34 cellular contexts compared by ENCODE assay signal in the genomic region with DNA sequence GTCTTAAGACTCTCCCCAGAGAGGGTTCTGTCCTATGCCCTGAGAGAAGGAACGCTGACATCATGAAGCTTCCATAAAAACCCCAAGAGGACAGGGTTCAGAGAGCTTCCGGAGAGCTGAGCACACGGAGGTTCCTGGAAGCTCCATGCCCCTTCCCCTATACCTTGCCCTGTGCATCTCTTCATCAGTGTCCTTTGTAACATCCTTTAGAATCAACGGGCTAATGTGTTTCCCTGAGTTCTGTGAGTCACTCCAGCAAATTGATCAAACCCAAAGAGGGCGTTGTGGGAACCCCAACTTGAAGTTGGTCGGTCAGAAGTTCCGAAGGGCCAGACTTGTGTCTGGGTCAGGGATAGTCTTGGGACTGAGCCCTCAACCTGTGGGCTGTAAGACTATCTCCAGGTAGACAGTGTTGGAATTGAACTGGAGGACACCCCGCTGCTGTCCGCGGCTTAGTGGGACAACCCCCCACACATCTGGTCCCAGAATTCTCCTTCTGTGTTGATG. TPM values are rescaled to one million over a fixed set of nuclear protein-coding genes. Genes with fewer than 3 reads are reported as not detected.
DNase-seq lines count a peak whose midpoint lies in the region; ATAC-seq and TF ChIP-seq lines count a peak whose summit lies in the region.
"Had no signal": no experiment of that assay in that cellular context is flagged by ENCODE, and none has a peak within 500 bp of the region (broad histone marks: within the 10 kb centered on the region; RNA-seq: fewer than 3 reads in every experiment).

No MANE protein-coding gene starts in this region.

- no peak overlapping the region for H3K4me2 ChIP-seq in trophoblast cell (ENCODE audit: low read length)
- H3K4me2 ChIP-seq: A549, GM23338 had no signal

- H3K27me3 ChIP-seq in trophoblast cell (ENCODE audit: insufficient read depth, low read length) (no peaks in the 10 kb centered on the region), aorta (ENCODE audit: control insufficient read depth in 1 of 2, insufficient read depth in 2 of 2, low read length in 1 of 2) (no peaks in the 10 kb centered on the region)
- H3K27me3 ChIP-seq: ovary, uterus had no signal

- peak overlapping the region; percentile 38 for H2BK120ac ChIP-seq in trophoblast cell (ENCODE audit: insufficient read depth, low read length, poor library complexity)

- no peak overlapping the region for H3K18ac ChIP-seq in trophoblast cell (ENCODE audit: low read length)

- peaks cover 47% of the 10 kb centered on the region for H3K4me1 Mint-ChIP-seq in activated CD4-positive, alpha-beta memory T cell treated with anti-CD3 and anti-CD28 coated beads for 36 hours (ENCODE audit: low read depth)
- H3K4me1 Mint-ChIP-seq: GM23338 had no signal

- H3K4me1 ChIP-seq in trophoblast cell (ENCODE audit: control insufficient read depth in 1 of 2, insufficient read depth in 2 of 2, low read length in 2 of 2) (peaks cover 11 to 24% of the 10 kb centered on the region in 2 experiments), aorta (ENCODE audit: control insufficient read depth in 1 of 2, insufficient read depth in 2 of 2, low read length in 2 of 2) (no peaks in the 10 kb centered on the region)
- H3K4me1 ChIP-seq: A549, uterus had no signal

- H4K8ac ChIP-seq in trophoblast cell (ENCODE audit: low read depth, low read length), result peak overlapping the region; percentile 22

- WGBS in trophoblast cell (ENCODE audit: extremely low coverage, insufficient coverage, insufficient read length), result no CpG with 5 or more reads among the region's 10 CpGs
- 90 to 92% methylated on average over 10 of the region's 10 CpGs for WGBS in aorta, 2 donors

- H2BK12ac ChIP-seq in trophoblast cell (ENCODE audit: low read length), result peak overlapping the region; percentile 79

- CTCF ChIA-PET in activated CD4-positive, alpha-beta memory T cell treated with anti-CD3 and anti-CD28 coated beads for 36 hours (lab: Charles Lee), result interaction anchor here (1.1 to 4.5 kb wide), 5 partner anchors 24 to 102 kb away, joined by 3 to 30 read pairs (median 3); partner anchors contain the start of gene GPR55

- peak overlapping the region; percentile 56 for H3K14ac ChIP-seq in trophoblast cell (ENCODE audit: low read length)

- no peak overlapping the region for H3K9ac ChIP-seq in trophoblast cell (ENCODE audit: low read length)

- TF ChIP-seq CTCF in GM13977 (IDR thresholded peaks at IDR 0.05; ENCODE audit: extremely low read depth, insufficient read depth, missing control alignments), result peak; percentile 0

- POLR2A ChIA-PET in activated CD4-positive, alpha-beta memory T cell treated with anti-CD3 and anti-CD28 coated beads for 36 hours (lab: Charles Lee), result interaction anchor here (0.8 to 2.8 kb wide), 4 partner anchors 17 to 34 kb away, joined by 3 to 11 read pairs (median 4); no protein-coding TSS in a partner anchor

- no peaks in the 10 kb centered on the region for H3K79me2 ChIP-seq in trophoblast cell (ENCODE audit: control insufficient read depth, insufficient read depth, low read length, poor library complexity)

- H3K4ac ChIP-seq in trophoblast cell (ENCODE audit: low read depth, low read length), result peak overlapping the region; percentile 48

- H3K9me3 Mint-ChIP-seq in activated CD4-positive, alpha-beta memory T cell treated with anti-CD3 and anti-CD28 coated beads for 36 hours, result no peaks in the 10 kb centered on the region
- H3K9me3 Mint-ChIP-seq: activated naive CD8-positive, alpha-beta T cell treated with anti-CD3 and anti-CD28 coated beads, Interleukin-2, amount 10 ng/mL, durations not matched to agents 7 days and 5 days; CD4-positive, alpha-beta T cell; GM23338 had no signal

- H2AFZ ChIP-seq in trophoblast cell (ENCODE audit: insufficient read depth, low read length, poor library complexity), result no peak overlapping the region
- H2AFZ ChIP-seq: GM23338 had no signal

- peaks cover 28% of the 10 kb centered on the region for H3K27me3 Mint-ChIP-seq in activated CD4-positive, alpha-beta memory T cell treated with anti-CD3 and anti-CD28 coated beads for 36 hours
- H3K27me3 Mint-ChIP-seq: activated naive CD8-positive, alpha-beta T cell treated with anti-CD3 and anti-CD28 coated beads, Interleukin-2, amount 10 ng/mL, durations not matched to agents 7 days and 5 days had no signal

- H3K4me3 ChIP-seq in trophoblast cell (ENCODE audit: low read depth, low read length), result no peak overlapping the region
- H3K4me3 ChIP-seq in aorta (ENCODE audit: low read length in 2 of 2), result no peak overlapping the region
- H3K4me3 ChIP-seq: A549, coronary artery, GM23338, ovary, uterus had no signal

- H4K12ac ChIP-seq in trophoblast cell (ENCODE audit: low read depth, low read length), result no peak overlapping the region

- peaks cover 7% of the 10 kb centered on the region for H3K79me1 ChIP-seq in trophoblast cell (ENCODE audit: low read length)

- ATAC-seq in aorta (ENCODE audit: low FRiP score), result no peak
- ATAC-seq: A549, GM23338, left colon had no signal

- peak; percentile 56 for DNase-seq in activated CD8-positive, alpha-beta memory T cell treated with anti-CD3 and anti-CD28 coated beads for 24 hours
- no peak for DNase-seq in activated CD8-positive, alpha-beta memory T cell treated with anti-CD3 and anti-CD28 coated beads, Interleukin-2, amount 50 U/mL, for 4 hours
- no peak for DNase-seq in GM13977 (ENCODE audit: low spot score)
- DNase-seq in activated CD4-positive, alpha-beta memory T cell treated with anti-CD3 and anti-CD28 coated beads for 36 hours, result no peak
- no peak for DNase-seq in trophoblast cell
- DNase-seq in aorta, result no peak
- no peak for DNase-seq in C1 segment of cervical spinal cord (lab: John Stamatoyannopoulos, UW)
- DNase-seq in CD1c-positive myeloid dendritic cell (ENCODE audit: extremely low spot score), result no peak
- DNase-seq: activated CD4-positive, alpha-beta T cell treated with anti-CD3 and anti-CD28 coated beads for 1 hour; activated effector memory CD4-positive, alpha-beta T cell treated with Interleukin-2 at 50 U/mL for 16 hours; activated naive CD8-positive, alpha-beta T cell treated with anti-CD3 and anti-CD28 coated beads, Interleukin-2, amount 10 ng/mL, durations not matched to agents 7 days and 5 days; caudate nucleus; CD4-positive, alpha-beta T cell; effector memory CD4-positive, alpha-beta T cell; glutamatergic neuron; IMR-90; left colon; mammary epithelial cell; NCI-H446; NCI-H748 treated with DMSO at 0.1 percent for 48 hours; nephron progenitor cell; ovary; SHP77 treated with DMSO at 0.1 percent for 48 hours; stimulated activated naive CD4-positive, alpha-beta T cell; uterus had no signal

- peak overlapping the region; percentile 15 for H2AK5ac ChIP-seq in trophoblast cell (ENCODE audit: low read length)

- H3K4me3 Mint-ChIP-seq in activated CD4-positive, alpha-beta memory T cell treated with anti-CD3 and anti-CD28 coated beads for 36 hours, result no peak overlapping the region
- H3K4me3 Mint-ChIP-seq: activated naive CD8-positive, alpha-beta T cell treated with anti-CD3 and anti-CD28 coated beads, Interleukin-2, amount 10 ng/mL, durations not matched to agents 7 days and 5 days; CD4-positive, alpha-beta T cell; GM23338; nephron progenitor cell had no signal

- H3K9me3 ChIP-seq in trophoblast cell (ENCODE audit: insufficient read depth, low read depth, low read length) (peaks cover 5% of the 10 kb centered on the region), aorta (ENCODE audit: control insufficient read depth, low read length) (no peaks in the 10 kb centered on the region)
- H3K9me3 ChIP-seq: A549, ovary, uterus had no signal

- H3K27ac ChIP-seq in trophoblast cell (ENCODE audit: low read depth, low read length), result no peak overlapping the region
- H3K27ac ChIP-seq in aorta (ENCODE audit: low read depth in 1 of 2, low read length in 2 of 2), result no peak overlapping the region
- H3K27ac ChIP-seq: A549, coronary artery, ovary, uterus had no signal

- peak overlapping the region; percentile 7 for H3K27ac Mint-ChIP-seq in activated CD4-positive, alpha-beta memory T cell treated with anti-CD3 and anti-CD28 coated beads for 36 hours
- H3K27ac Mint-ChIP-seq: activated naive CD8-positive, alpha-beta T cell treated with anti-CD3 and anti-CD28 coated beads, Interleukin-2, amount 10 ng/mL, durations not matched to agents 7 days and 5 days; CD4-positive, alpha-beta T cell; GM23338 had no signal

- intact Hi-C loops in activated CD4-positive, alpha-beta memory T cell treated with anti-CD3 and anti-CD28 coated beads for 36 hours (cut with micrococcal nuclease), result loop anchor here (1.0 kb wide), 1 partner anchor 7 kb away; no protein-coding TSS in a partner anchor
- intact Hi-C loops in aorta (cut with DNase I), result no loop called here

- in situ Hi-C loops in GM13977 (cut with MboI; ENCODE audit: low pct_unique_long_range_greater_than_20kb, low sequenced_read_pairs, unreplicated experiment), result no loop called here

- H3K36me3 Mint-ChIP-seq in activated CD4-positive, alpha-beta memory T cell treated with anti-CD3 and anti-CD28 coated beads for 36 hours, result peaks cover 4% of the 10 kb centered on the region

- no peak overlapping the region for H2BK5ac ChIP-seq in trophoblast cell (ENCODE audit: low read depth, low read length, poor library complexity)

- H3K36me3 ChIP-seq in trophoblast cell (ENCODE audit: control insufficient read depth in 1 of 2, insufficient read depth in 2 of 2, low read length in 2 of 2), result no peaks in the 10 kb centered on the region
- H3K36me3 ChIP-seq in aorta (ENCODE audit: control insufficient read depth in 1 of 2, insufficient read depth in 2 of 2, low read length in 1 of 2), result no peaks in the 10 kb centered on the region
- H3K36me3 ChIP-seq: ovary, uterus had no signal

- H4K91ac ChIP-seq in trophoblast cell (ENCODE audit: low read depth, low read length), result peak overlapping the region; percentile 40

- no peak overlapping the region for H3K23ac ChIP-seq in trophoblast cell (ENCODE audit: low read length)

RNA-seq across cellular contexts. Expression of gene GPR55, which starts 25.8 kb away (rescaled TPM):
- 1 to 10 TPM; 1.5 to 1.6 TPM for total RNA-seq in activated CD4-positive, alpha-beta memory T cell treated with anti-CD3 and anti-CD28 coated beads for 36 hours
- polyA plus RNA-seq in trophoblast cell (2013), result 0.07 and 0.08 TPM in 2 replicates
- under 1 TPM in 1 of 2 donors, not detected in 1; 0.18 TPM for total RNA-seq in aorta
- polyA plus RNA-seq in aorta, result not detected
- total RNA-seq: astrocyte, epithelial cell of proximal tubule, GM23338, IMR-90, LHCN-M2, mammary epithelial cell, uterus had no signal
- polyA plus RNA-seq: A549, GM23338, mammary epithelial cell had no signal

RNA-seq across cellular contexts. Expression of gene SPATA3, which starts 45.0 kb away (rescaled TPM):
- total RNA-seq in activated CD4-positive, alpha-beta memory T cell treated with anti-CD3 and anti-CD28 coated beads for 36 hours, result under 1 TPM; 0.24 to 0.53 TPM
- polyA plus RNA-seq in trophoblast cell (2013), result 0.31 and 0.37 TPM in 2 replicates
- not detected for total RNA-seq in aorta
- polyA plus RNA-seq in aorta, result not detected
- total RNA-seq: activated naive CD8-positive, alpha-beta T cell treated with anti-CD3 and anti-CD28 coated beads, Interleukin-2, amount 10 ng/mL, durations not matched to agents 7 days and 5 days; astrocyte; CD4-positive, alpha-beta T cell; epithelial cell of proximal tubule; GM23338; IMR-90; left colon; LHCN-M2; mammary epithelial cell; mucosa of gallbladder; ovary; T-helper 2 cell treated with Interferon-gamma antibody and Interleukin-4, amounts not matched to agents 100 ng/mL and 5 ng/mL, for 36 hours; uterus had no signal
- polyA plus RNA-seq: A549, GM23338, IMR-90, mammary epithelial cell, ovary, thymus had no signal
